35 cellular contexts compared by ENCODE assay signal in genomic region chr12:113678222-113678621, GRCh38.
"Had no signal": no experiment of that assay in that cellular context is flagged by ENCODE, and none has a peak within 500 bp of the region (broad histone marks: within the 10 kb centered on the region; RNA-seq: fewer than 3 reads in every experiment).

No MANE protein-coding gene starts in this region.

- H3K4me3 Mint-ChIP-seq: activated naive CD4-positive, alpha-beta T cell treated with anti-CD3 and anti-CD28 coated beads, Interleukin-2, amount 10 ng/mL, durations not matched to agents 7 days and 5 days; activated naive CD8-positive, alpha-beta T cell treated with anti-CD3 and anti-CD28 coated beads, Interleukin-2, amount 10 ng/mL, durations not matched to agents 7 days and 5 days; activated T-helper 1 cell treated with anti-CD3 and anti-CD28 coated beads, Interleukin-12 subunit alpha, Interleukin-12 subunit beta, Interleukin-2, Interleukin-4 antibody, amounts not matched to agents 30 ng/mL and 10 ng/mL and 1 ng/mL, durations not matched to agents 14 hours and 24 hours and 36 hours; effector memory CD8-positive, alpha-beta T cell; natural killer cell; neural progenitor cell; stimulated activated effector memory CD8-positive, alpha-beta T cell treated with anti-CD3 and anti-CD28 coated beads, Interleukin-12 subunit alpha, Interleukin-12 subunit beta, amount 100 ng/mL, for 72 hours; stimulated activated naive CD8-positive, alpha-beta T cell treated with anti-CD3 and anti-CD28 coated beads, Interleukin-15, amount 100 ng/mL, for 72 hours; type B pancreatic cell had no signal

- H3K9me3 ChIP-seq: lower lobe of right lung, psoas muscle, sigmoid colon, uterus had no signal

- H3K27ac ChIP-seq: brain microvascular endothelial cell, left lung, lower lobe of right lung, neural progenitor cell, parathyroid adenoma, psoas muscle, sigmoid colon, uterus, WERI-Rb-1 had no signal

- H3K4me1 ChIP-seq: left lung, lower lobe of right lung, parathyroid adenoma, psoas muscle, sigmoid colon, uterus had no signal

- H3K4me1 Mint-ChIP-seq: activated naive CD4-positive, alpha-beta T cell treated with anti-CD3 and anti-CD28 coated beads, Interleukin-2, amount 10 ng/mL, durations not matched to agents 7 days and 5 days; activated naive CD8-positive, alpha-beta T cell treated with anti-CD3 and anti-CD28 coated beads, Interleukin-2, amount 10 ng/mL, durations not matched to agents 7 days and 5 days; natural killer cell; stimulated activated effector memory CD8-positive, alpha-beta T cell treated with anti-CD3 and anti-CD28 coated beads, Interleukin-12 subunit alpha, Interleukin-12 subunit beta, amount 100 ng/mL, for 72 hours; stimulated activated naive CD8-positive, alpha-beta T cell treated with anti-CD3 and anti-CD28 coated beads, Interleukin-15, amount 100 ng/mL, for 72 hours had no signal

- H3K4me2 ChIP-seq: neural progenitor cell had no signal

- ATAC-seq: activated CD4-positive, CD25-positive, alpha-beta regulatory T cell treated with anti-CD3 and anti-CD28 coated beads, Interleukin-2, amount 50 U/mL, for 24 hours; effector memory CD8-positive, alpha-beta T cell; esophagus mucosa; left lung; lower lobe of right lung; natural killer cell; psoas muscle; stimulated activated effector memory CD8-positive, alpha-beta T cell treated with anti-CD3 and anti-CD28 coated beads, Interleukin-12 subunit alpha, Interleukin-12 subunit beta, amount 100 ng/mL, for 72 hours; stimulated activated naive CD8-positive, alpha-beta T cell treated with anti-CD3 and anti-CD28 coated beads, Interleukin-15, amount 100 ng/mL, for 72 hours had no signal

- H3K27ac Mint-ChIP-seq: activated naive CD4-positive, alpha-beta T cell treated with anti-CD3 and anti-CD28 coated beads, Interleukin-2, amount 10 ng/mL, durations not matched to agents 7 days and 5 days; activated naive CD8-positive, alpha-beta T cell treated with anti-CD3 and anti-CD28 coated beads, Interleukin-2, amount 10 ng/mL, durations not matched to agents 7 days and 5 days; activated T-helper 1 cell treated with anti-CD3 and anti-CD28 coated beads, Interleukin-12 subunit alpha, Interleukin-12 subunit beta, Interleukin-2, Interleukin-4 antibody, amounts not matched to agents 30 ng/mL and 10 ng/mL and 1 ng/mL, durations not matched to agents 14 hours and 24 hours and 36 hours; effector memory CD8-positive, alpha-beta T cell; natural killer cell; neural progenitor cell; stimulated activated effector memory CD8-positive, alpha-beta T cell treated with anti-CD3 and anti-CD28 coated beads, Interleukin-12 subunit alpha, Interleukin-12 subunit beta, amount 100 ng/mL, for 72 hours; stimulated activated naive CD8-positive, alpha-beta T cell treated with anti-CD3 and anti-CD28 coated beads, Interleukin-15, amount 100 ng/mL, for 72 hours; type B pancreatic cell had no signal

- FAIRE-seq: astrocyte, endothelial cell of umbilical vein, small intestine, TTC549 had no signal

- H3K79me2 ChIP-seq: parathyroid adenoma had no signal

- H3K9me3 Mint-ChIP-seq: activated naive CD4-positive, alpha-beta T cell treated with anti-CD3 and anti-CD28 coated beads, Interleukin-2, amount 10 ng/mL, durations not matched to agents 7 days and 5 days; activated naive CD8-positive, alpha-beta T cell treated with anti-CD3 and anti-CD28 coated beads, Interleukin-2, amount 10 ng/mL, durations not matched to agents 7 days and 5 days; activated T-helper 1 cell treated with anti-CD3 and anti-CD28 coated beads, Interleukin-12 subunit alpha, Interleukin-12 subunit beta, Interleukin-2, Interleukin-4 antibody, amounts not matched to agents 30 ng/mL and 10 ng/mL and 1 ng/mL, durations not matched to agents 14 hours and 24 hours and 36 hours; effector memory CD8-positive, alpha-beta T cell; natural killer cell; neural progenitor cell; stimulated activated effector memory CD8-positive, alpha-beta T cell treated with anti-CD3 and anti-CD28 coated beads, Interleukin-12 subunit alpha, Interleukin-12 subunit beta, amount 100 ng/mL, for 72 hours; type B pancreatic cell had no signal

- H3K36me3 ChIP-seq: brain microvascular endothelial cell, left lung, lower lobe of right lung, neural progenitor cell, sigmoid colon, uterus, WERI-Rb-1 had no signal

- H3K27me3 ChIP-seq: neural progenitor cell, uterus had no signal

- H2AFZ ChIP-seq: neural progenitor cell, parathyroid adenoma had no signal

- DNase-seq: activated CD4-positive, alpha-beta T cell treated with anti-CD3 and anti-CD28 coated beads for 48 hours; activated CD4-positive, alpha-beta T cell treated with anti-CD3 and anti-CD28 coated beads, Interleukin-2, amount 50 U/mL, for 48 hours; activated CD8-positive, alpha-beta memory T cell treated with anti-CD3 and anti-CD28 coated beads, Interleukin-2, amount 50 U/mL, for 4 hours; activated gamma-delta T cell; activated naive CD4-positive, alpha-beta T cell treated with anti-CD3 and anti-CD28 coated beads, Interleukin-2, amount 10 ng/mL, durations not matched to agents 7 days and 5 days; activated naive CD8-positive, alpha-beta T cell treated with anti-CD3 and anti-CD28 coated beads, Interleukin-2, amount 10 ng/mL, durations not matched to agents 7 days and 5 days; activated T-cell treated with anti-CD3 and anti-CD28 coated beads, Interleukin-2, amount 50 U/mL, for 1 hour; brain microvascular endothelial cell; caudate nucleus; cortex of kidney; effector memory CD8-positive, alpha-beta T cell; foreskin fibroblast; left lung; lower lobe of right lung; mesendoderm; natural killer cell; occipital lobe; psoas muscle; sigmoid colon; small intestine; stimulated activated CD4-positive, alpha-beta T cell treated with anti-CD3 and anti-CD28 coated beads, Interleukin-4, amount 100 ng/mL, for 24 hours; stimulated activated naive CD8-positive, alpha-beta T cell treated with anti-CD3 and anti-CD28 coated beads, Interleukin-15, amount 100 ng/mL, for 72 hours; substantia nigra; uterus; WERI-Rb-1 had no signal

- H3K9ac ChIP-seq: neural progenitor cell, parathyroid adenoma had no signal

- H3K4me3 ChIP-seq: left lung, lower lobe of right lung, neural progenitor cell, psoas muscle, sigmoid colon, uterus had no signal

- H3K36me3 Mint-ChIP-seq: activated naive CD4-positive, alpha-beta T cell treated with anti-CD3 and anti-CD28 coated beads, Interleukin-2, amount 10 ng/mL, durations not matched to agents 7 days and 5 days; activated naive CD8-positive, alpha-beta T cell treated with anti-CD3 and anti-CD28 coated beads, Interleukin-2, amount 10 ng/mL, durations not matched to agents 7 days and 5 days; natural killer cell; neural progenitor cell; stimulated activated effector memory CD8-positive, alpha-beta T cell treated with anti-CD3 and anti-CD28 coated beads, Interleukin-12 subunit alpha, Interleukin-12 subunit beta, amount 100 ng/mL, for 72 hours; type B pancreatic cell had no signal
